Comparison of ENCODE assay signal across 11 cellular contexts in the genomic region with DNA sequence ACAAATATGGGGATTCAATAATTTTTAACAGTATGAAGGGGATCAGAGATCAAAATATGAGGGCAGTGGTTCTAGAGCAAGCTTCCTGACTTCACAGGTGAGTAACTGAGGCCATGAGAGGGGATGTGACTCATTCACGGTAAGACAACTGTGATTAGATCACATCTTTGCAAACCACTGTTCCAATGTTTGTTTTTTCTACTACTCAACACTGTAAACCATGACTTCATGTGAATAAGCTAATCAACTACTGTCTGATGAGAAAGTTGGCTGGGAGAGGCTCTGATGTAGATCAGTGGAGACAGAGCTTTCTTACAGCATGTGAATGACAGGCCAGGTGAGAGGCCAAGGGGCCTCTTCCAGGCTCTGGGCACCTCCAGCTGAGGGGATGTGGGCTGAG.
DNase-seq lines count a peak whose midpoint lies in the region; ATAC-seq and TF ChIP-seq lines count a peak whose summit lies in the region.
"Had no signal": no experiment of that assay in that cellular context is flagged by ENCODE, and none has a peak within 500 bp of the region (broad histone marks: within the 10 kb centered on the region; RNA-seq: fewer than 3 reads in every experiment).

No MANE protein-coding gene starts in this region.

- H3K79me2 ChIP-seq in trophoblast cell (ENCODE audit: control insufficient read depth, insufficient read depth, low read length, poor library complexity) = no peaks in the 10 kb centered on the region

- H3K14ac ChIP-seq in trophoblast cell (ENCODE audit: low read length) = no peak overlapping the region

- no peak overlapping the region for H2AFZ ChIP-seq in trophoblast cell (ENCODE audit: insufficient read depth, low read length, poor library complexity)

- DNase-seq in NCI-H460 (ENCODE audit: extremely low read depth, low read depth) = peak; percentile 4
- peak; percentile 93 for DNase-seq in epithelial cell of esophagus (ENCODE audit: low read depth)
- DNase-seq in trophoblast cell = peak in 1 of 2 donors; percentile 32
- no peak for DNase-seq in GDM1 (lab: John Stamatoyannopoulos, UW)
- DNase-seq in cortex of kidney (lab: John Stamatoyannopoulos, UW) = no peak
- DNase-seq: activated CD4-positive, alpha-beta T cell treated with anti-CD3 and anti-CD28 coated beads, Interleukin-2, amount 50 U/mL, for 1 hour; activated effector memory CD4-positive, alpha-beta T cell treated with anti-CD3 and anti-CD28 coated beads, Interleukin-2, amount 50 U/mL, for 16 hours; CD4-positive, alpha-beta T cell; NCI-H2081 treated with DMSO at 0.1 percent for 48 hours had no signal

- H2BK5ac ChIP-seq in trophoblast cell (ENCODE audit: low read depth, low read length, poor library complexity) = no peak overlapping the region

- no peak overlapping the region for H3K4ac ChIP-seq in trophoblast cell (ENCODE audit: low read depth, low read length)

- no peak overlapping the region for H3K9ac ChIP-seq in trophoblast cell (ENCODE audit: low read length)

- no peak overlapping the region for H2BK120ac ChIP-seq in trophoblast cell (ENCODE audit: insufficient read depth, low read length, poor library complexity)

- no peaks in the 10 kb centered on the region for H3K27me3 ChIP-seq in trophoblast cell (ENCODE audit: insufficient read depth, low read length)

- H2BK12ac ChIP-seq in trophoblast cell (ENCODE audit: low read length) = no peak overlapping the region

- H3K4me1 ChIP-seq in trophoblast cell (ENCODE audit: control insufficient read depth in 1 of 2, insufficient read depth in 2 of 2, low read length in 2 of 2) = peaks cover 6 to 9% of the 10 kb centered on the region in 2 experiments

- H3K4me3 ChIP-seq in epithelial cell of esophagus (ENCODE audit: low read length) (no peak overlapping the region), trophoblast cell (ENCODE audit: low read depth, low read length) (no peak overlapping the region)

- H3K9me3 ChIP-seq in trophoblast cell (ENCODE audit: insufficient read depth, low read depth, low read length) = no peaks in the 10 kb centered on the region

- H4K12ac ChIP-seq in trophoblast cell (ENCODE audit: low read depth, low read length) = no peak overlapping the region

- peak overlapping the region; percentile 11 for H3K27ac ChIP-seq in trophoblast cell (ENCODE audit: low read depth, low read length)

- TF ChIP-seq CTCF in epithelial cell of esophagus (IDR thresholded peaks at IDR 0.05; ENCODE audit: insufficient read depth, low read depth, low read length, missing control alignments) = no peak

- no peak overlapping the region for H3K4me2 ChIP-seq in trophoblast cell (ENCODE audit: low read length)

- ATAC-seq in GM18868 (IDR thresholded peaks at IDR 0.05; ENCODE audit: unreplicated experiment) (peak; percentile 48), HG03439 (IDR thresholded peaks at IDR 0.05; ENCODE audit: unreplicated experiment) (no peak)

- H3K36me3 ChIP-seq in trophoblast cell (ENCODE audit: control insufficient read depth in 1 of 2, insufficient read depth in 2 of 2, low read length in 2 of 2) = no peaks in the 10 kb centered on the region

- no peak overlapping the region for H4K91ac ChIP-seq in trophoblast cell (ENCODE audit: low read depth, low read length)

- H4K8ac ChIP-seq in trophoblast cell (ENCODE audit: low read depth, low read length) = no peak overlapping the region

- H2AK5ac ChIP-seq in trophoblast cell (ENCODE audit: low read length) = no peak overlapping the region

- no peak overlapping the region for H3K23ac ChIP-seq in trophoblast cell (ENCODE audit: low read length)

- H3K18ac ChIP-seq in trophoblast cell (ENCODE audit: low read length) = no peak overlapping the region

- no CpG with 5 or more reads among the region's 1 CpG for WGBS in trophoblast cell (ENCODE audit: extremely low coverage, insufficient coverage, insufficient read length)

- H3K79me1 ChIP-seq in trophoblast cell (ENCODE audit: low read length) = no peaks in the 10 kb centered on the region

Comparison
In these comparisons a context has a peak if more than half of its experiments do, and no peak if none do; other contexts are left out.
1. DNase-seq: peak in NCI-H460 (single experiment) and epithelial cell of esophagus (single experiment); none in GDM1 (single experiment) and cortex of kidney (single experiment).